In genomic region chr22:40721266-40721665, GRCh38 we compare ENCODE assay signal across 9 cellular contexts. TPM values are rescaled to one million over a fixed set of nuclear protein-coding genes. Genes with fewer than 3 reads are reported as not detected.
DNase-seq lines count a peak whose midpoint lies in the region; ATAC-seq and TF ChIP-seq lines count a peak whose summit lies in the region.
"Had no signal": no experiment of that assay in that cellular context is flagged by ENCODE, and none has a peak within 500 bp of the region (broad histone marks: within the 10 kb centered on the region; RNA-seq: fewer than 3 reads in every experiment).

No MANE protein-coding gene starts in this region.

- DNase-seq in HS-5 (ENCODE audit: low read depth) (peak; percentile 8), NCI-H345 treated with DMSO at 0.1 percent for 48 hours (lab: John Stamatoyannopoulos, UW; ENCODE audit: unreplicated experiment) (peak; percentile 76), retina (peak; percentile 80), dorsolateral prefrontal cortex (no peak)
- no peak for DNase-seq in activated effector memory CD4-positive, alpha-beta T cell treated with Interleukin-2 at 50 U/mL for 16 hours
- DNase-seq: Kasumi-1 had no signal

- no peak for TF ChIP-seq CTCF in dorsolateral prefrontal cortex (IDR thresholded peaks at IDR 0.05 in 54 of 56, conservative IDR thresholded peaks at IDR 0.05 in 2 of 56; ENCODE audit: low read depth in 1 of 56, partially characterized antibody in 56 of 56)

- H3K27ac ChIP-seq in dorsolateral prefrontal cortex: no peak overlapping the region

- ATAC-seq in esophagus mucosa (peak; percentile 19), HG03097 (IDR thresholded peaks at IDR 0.05; ENCODE audit: low FRiP score, unreplicated experiment) (no peak), GM18861 (IDR thresholded peaks at IDR 0.05; ENCODE audit: unreplicated experiment) (no peak)

- intact Hi-C loops in dorsolateral prefrontal cortex (cut with DNase I): no loop called here

- H3K27me3 ChIP-seq in dorsolateral prefrontal cortex: no peaks in the 10 kb centered on the region

- H3K4me3 ChIP-seq in dorsolateral prefrontal cortex: peak overlapping the region in 3 of 59 donors; percentile 6 to 23 (median 6)

RNA-seq across cellular contexts. Expression of gene MCHR1, which starts 42.0 kb away (rescaled TPM):
- not detected for total RNA-seq in esophagus mucosa
- total RNA-seq in dorsolateral prefrontal cortex: 10 to 100 TPM in 70 of 120 experiments, 1 to 10 TPM in 50; 1.5 to 26.1 (median 10.7) TPM

Comparison
In these comparisons a context has a peak if more than half of its experiments do, and no peak if none do; other contexts are left out.
1. DNase-seq: peak in HS-5 (single experiment), NCI-H345 treated with DMSO at 0.1 percent for 48 hours (single experiment) and retina (single experiment); none in activated effector memory CD4-positive, alpha-beta T cell treated with Interleukin-2 at 50 U/mL for 16 hours (single experiment) and dorsolateral prefrontal cortex (0 of 10).